ENCODE assay signal across 9 cellular contexts in the genomic region with DNA sequence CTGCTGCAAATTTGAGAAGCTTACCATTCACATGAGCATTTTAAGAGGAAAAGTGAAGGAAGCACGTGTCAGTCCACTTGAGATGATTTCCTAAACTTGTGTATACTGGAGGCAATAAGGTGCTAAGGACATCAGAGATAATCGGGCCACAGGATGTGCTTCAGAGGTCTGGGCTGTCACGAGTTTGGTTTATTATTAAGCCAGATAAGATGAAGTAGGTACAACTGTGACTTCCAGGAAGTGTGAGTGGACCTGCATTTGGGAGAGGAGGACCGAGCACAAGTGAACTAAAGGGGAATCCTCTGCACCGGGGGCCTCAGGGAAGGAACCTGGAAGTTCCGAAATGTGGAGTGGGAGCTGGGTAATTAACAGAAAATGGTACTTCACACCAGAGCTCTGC. TPM values are rescaled to one million over a fixed set of nuclear protein-coding genes. Genes with fewer than 3 reads are reported as not detected.
DNase-seq lines count a peak whose midpoint lies in the region; ATAC-seq and TF ChIP-seq lines count a peak whose summit lies in the region.
"Had no signal": no experiment of that assay in that cellular context is flagged by ENCODE, and none has a peak within 500 bp of the region (broad histone marks: within the 10 kb centered on the region; RNA-seq: fewer than 3 reads in every experiment).

No MANE protein-coding gene starts in this region.

- H3K9me3 ChIP-seq in MM.1S (replicated peaks; ENCODE audit: insufficient read depth, low read length) (no peaks in the 10 kb centered on the region), ascending aorta (no peaks in the 10 kb centered on the region), body of pancreas (no peaks in the 10 kb centered on the region)

- H3K27me3 Mint-ChIP-seq in brain (peaks cover 49% of the 10 kb centered on the region), nephron (ENCODE audit: low read depth) (peaks cover 27% of the 10 kb centered on the region)

- no peaks in the 10 kb centered on the region for H3K36me3 ChIP-seq in MM.1S (replicated peaks; ENCODE audit: insufficient read depth, low read length)
- no peaks in the 10 kb centered on the region for H3K36me3 ChIP-seq in ascending aorta
- no peaks in the 10 kb centered on the region for H3K36me3 ChIP-seq in body of pancreas (replicated peaks in 1 of 2; ENCODE audit: insufficient read depth in 1 of 2, low read depth in 2 of 2)

- H3K9ac ChIP-seq in MM.1S (ENCODE audit: low read length) = no peak overlapping the region

- H3K4me3 Mint-ChIP-seq in brain = peak overlapping the region; percentile 78 to 92 (median 82)
- peak overlapping the region; percentile 87 to 93 (median 93) for H3K4me3 Mint-ChIP-seq in nephron

- TF ChIP-seq CTCF in brain (conservative IDR thresholded peaks at IDR 0.05) = no peak
- no peak for TF ChIP-seq CTCF in nephron (IDR thresholded peaks at IDR 0.05; ENCODE audit: unreplicated experiment in 3 of 3)
- TF ChIP-seq CTCF in MM.1S (IDR thresholded peaks at IDR 0.05; ENCODE audit: low read length) = no peak
- no peak for TF ChIP-seq CTCF in ascending aorta (IDR thresholded peaks at IDR 0.05)
- no peak for TF ChIP-seq CTCF in body of pancreas (IDR thresholded peaks at IDR 0.05)

- intact Hi-C loops in ascending aorta (cut with DNase I) (loop anchor here (5.0 kb wide), 2 partner anchors 742 to 957 kb away; no protein-coding TSS in a partner anchor), body of pancreas (cut with DNase I) (loop anchor here (10.0 kb wide), 1 partner anchor 655 kb away; no protein-coding TSS in a partner anchor)

- H2AFZ ChIP-seq in MM.1S (ENCODE audit: low read length) = no peak overlapping the region

- H3K9me2 ChIP-seq in MM.1S (replicated peaks; ENCODE audit: insufficient read depth, low read length) = no peaks in the 10 kb centered on the region

- peaks cover 4% of the 10 kb centered on the region for H3K36me3 Mint-ChIP-seq in brain
- no peaks in the 10 kb centered on the region for H3K36me3 Mint-ChIP-seq in nephron (ENCODE audit: low read depth)

- no peak overlapping the region for H3K4me2 ChIP-seq in MM.1S (ENCODE audit: low read depth, low read length)

- no peak overlapping the region for H3K27ac ChIP-seq in MM.1S (ENCODE audit: low read length)
- peak overlapping the region in 1 of 2 donors; percentile 6 for H3K27ac ChIP-seq in ascending aorta
- no peak overlapping the region for H3K27ac ChIP-seq in body of pancreas

- H3F3A ChIP-seq in MM.1S (ENCODE audit: insufficient read depth, low read length) = no peaks in the 10 kb centered on the region

- H3K79me2 ChIP-seq in MM.1S (ENCODE audit: low read length) = no peaks in the 10 kb centered on the region

- H4K20me1 ChIP-seq in MM.1S (ENCODE audit: insufficient read depth, low read length) = no peaks in the 10 kb centered on the region

- TF ChIP-seq POLR2A in body of pancreas (IDR thresholded peaks at IDR 0.05) = no peak

- ATAC-seq in GM18511 (IDR thresholded peaks at IDR 0.05; ENCODE audit: unreplicated experiment) (peak; percentile 51), HG02840 (IDR thresholded peaks at IDR 0.05; ENCODE audit: low FRiP score, unreplicated experiment) (peak; percentile 44), body of pancreas (no peak)
- ATAC-seq: GM12878 had no signal

- H3K4me3 ChIP-seq in MM.1S (ENCODE audit: low read length) (no peak overlapping the region), ascending aorta (peak overlapping the region in 1 of 2 donors; percentile 80), body of pancreas (no peak overlapping the region)
- H3K4me3 ChIP-seq: GM12878 had no signal

- no peaks in the 10 kb centered on the region for H3K4me1 ChIP-seq in MM.1S (ENCODE audit: low read length)
- H3K4me1 ChIP-seq in ascending aorta = peaks cover 0 to 11% of the 10 kb centered on the region in 2 donors
- peaks cover 33% of the 10 kb centered on the region for H3K4me1 ChIP-seq in body of pancreas

- H3K9me3 Mint-ChIP-seq in brain (peaks cover 0 to 10% (median 0%) of the 10 kb centered on the region in 5 experiments), nephron (no peaks in the 10 kb centered on the region)

- H3K4me1 Mint-ChIP-seq in brain (peaks cover 27% of the 10 kb centered on the region), nephron (peaks cover 26% of the 10 kb centered on the region)

- H3K27me3 ChIP-seq in MM.1S (replicated peaks; ENCODE audit: insufficient read depth, low read length) (no peaks in the 10 kb centered on the region; the same call in none of the 2 replicates), ascending aorta (no peaks in the 10 kb centered on the region), body of pancreas (no peaks in the 10 kb centered on the region)

- WGBS in body of pancreas, 2 donors = 24 to 25% methylated on average over 6 of the region's 6 CpGs

- H3K27ac Mint-ChIP-seq in brain (peak overlapping the region in 3 of 5 experiments; percentile 24 to 87 (median 43)), nephron (peak overlapping the region; percentile 28 to 54 (median 33))

- no peak for DNase-seq in stimulated activated naive CD4-positive, alpha-beta T cell treated with Interleukin-2 at 50 U/mL for 16 hours (lab: John Stamatoyannopoulos, UW)
- no peak for DNase-seq in MM.1S
- DNase-seq in ascending aorta (ENCODE audit: low spot score in 2 of 2) = no peak
- DNase-seq in body of pancreas = no peak

RNA-seq across cellular contexts. Expression of a gene that starts 1.4 kb away (rescaled TPM):
- 0.17 TPM for polyA plus RNA-seq in brain (ENCODE audit: insufficient read depth, low read depth, low replicate concordance)
- 1.3 TPM for total RNA-seq in ascending aorta
- 1 to 10 TPM in 1 of 2 donors, under 1 TPM in 1; 0.26 to 1.6 TPM for total RNA-seq in body of pancreas
